Comparison of ENCODE assay signal across 34 cellular contexts in genomic region chr3:71751602-71752001, GRCh38. TPM values are rescaled to one million over a fixed set of nuclear protein-coding genes. Genes with fewer than 3 reads are reported as not detected.
"Had no signal": no experiment of that assay in that cellular context is flagged by ENCODE, and none has a peak within 500 bp of the region (broad histone marks: within the 10 kb centered on the region; RNA-seq: fewer than 3 reads in every experiment).

No MANE protein-coding gene starts in this region.

- ATAC-seq: activated CD4-positive, CD25-positive, alpha-beta regulatory T cell treated with anti-CD3 and anti-CD28 coated beads, Interleukin-2, amount 50 U/mL, for 24 hours; activated naive CD4-positive, alpha-beta T cell treated with anti-CD3 and anti-CD28 coated beads, Interleukin-2, amount 50 U/mL, for 72 hours; activated T-cell treated with anti-CD3 and anti-CD28 coated beads, Interleukin-2, amount 50 U/mL, for 72 hours; body of pancreas; effector memory CD8-positive, alpha-beta T cell; gastroesophageal sphincter; heart right ventricle; T-helper 17 cell had no signal

- H3K9me3 ChIP-seq: body of pancreas, esophagus squamous epithelium, gastroesophageal sphincter, heart right ventricle had no signal

- H3K4me3 ChIP-seq: body of pancreas, esophagus squamous epithelium, gastroesophageal sphincter, heart right ventricle had no signal

- DNase-seq: activated B cell treated with CpG ODN at 0.5 μM for 24 hours; activated CD4-positive, alpha-beta memory T cell treated with anti-CD3 and anti-CD28 coated beads, Interleukin-2, amount 10 ng/mL, durations not matched to agents 7 days and 5 days; activated CD4-positive, alpha-beta T cell treated with anti-CD3 and anti-CD28 coated beads, Interleukin-2, amount 10 ng/mL, durations not matched to agents 7 days and 5 days; activated CD4-positive, alpha-beta T cell treated with anti-CD3 and anti-CD28 coated beads, Interleukin-2, amount 50 U/mL, for 4 hours; activated CD8-positive, alpha-beta memory T cell treated with anti-CD3 and anti-CD28 coated beads, Interleukin-2, amount 50 U/mL, for 48 hours; activated gamma-delta T cell; activated naive CD4-positive, alpha-beta T cell; activated naive CD4-positive, alpha-beta T cell treated with anti-CD3 and anti-CD28 coated beads, Interleukin-2, amount 10 ng/mL, durations not matched to agents 7 days and 5 days; activated T-cell treated with anti-CD3 and anti-CD28 coated beads for 4 hours; activated T-cell treated with anti-CD3 and anti-CD28 coated beads, Interleukin-2, amount 50 U/mL, for 24 hours; activated T-cell treated with anti-CD3 and anti-CD28 coated beads, Interleukin-2, amount 50 U/mL, for 72 hours; amniotic stem cell; anterior cingulate cortex; body of pancreas; caudate nucleus; cortex of kidney; dermis blood vessel endothelial cell; effector CD4-positive, alpha-beta T cell; effector memory CD8-positive, alpha-beta T cell; esophagus squamous epithelium; foreskin melanocyte; heart right ventricle; T-helper 1 cell; T-helper 17 cell; T1000; WERI-Rb-1 had no signal

- H3K27ac Mint-ChIP-seq: activated B cell treated with CpG ODN at 0.5 μM for 24 hours; activated CD4-positive, alpha-beta memory T cell treated with anti-CD3 and anti-CD28 coated beads, Interleukin-2, amount 10 ng/mL, durations not matched to agents 7 days and 5 days; activated CD4-positive, alpha-beta T cell treated with anti-CD3 and anti-CD28 coated beads, Interleukin-2, amount 10 ng/mL, durations not matched to agents 7 days and 5 days; activated naive CD4-positive, alpha-beta T cell treated with anti-CD3 and anti-CD28 coated beads, Interleukin-2, amount 10 ng/mL, durations not matched to agents 7 days and 5 days; activated naive CD4-positive, alpha-beta T cell treated with anti-CD3 and anti-CD28 coated beads, Interleukin-2, amount 50 U/mL, for 72 hours; activated T-cell treated with anti-CD3 and anti-CD28 coated beads, Interleukin-2, amount 50 U/mL, for 24 hours; activated T-cell treated with anti-CD3 and anti-CD28 coated beads, Interleukin-2, amount 50 U/mL, for 72 hours; effector memory CD8-positive, alpha-beta T cell; T-helper 2 cell treated with Interferon-gamma antibody and Interleukin-4, amounts not matched to agents 5 μg/mL and 100 μg/mL, for 36 hours had no signal

- H3K9me3 Mint-ChIP-seq: activated B cell treated with CpG ODN at 0.5 μM for 24 hours; activated CD4-positive, alpha-beta memory T cell treated with anti-CD3 and anti-CD28 coated beads, Interleukin-2, amount 10 ng/mL, durations not matched to agents 7 days and 5 days; activated CD4-positive, alpha-beta T cell treated with anti-CD3 and anti-CD28 coated beads, Interleukin-2, amount 10 ng/mL, durations not matched to agents 7 days and 5 days; activated naive CD4-positive, alpha-beta T cell treated with anti-CD3 and anti-CD28 coated beads, Interleukin-2, amount 10 ng/mL, durations not matched to agents 7 days and 5 days; activated naive CD4-positive, alpha-beta T cell treated with anti-CD3 and anti-CD28 coated beads, Interleukin-2, amount 50 U/mL, for 72 hours; activated T-cell treated with anti-CD3 and anti-CD28 coated beads, Interleukin-2, amount 50 U/mL, for 24 hours; activated T-cell treated with anti-CD3 and anti-CD28 coated beads, Interleukin-2, amount 50 U/mL, for 72 hours; effector memory CD8-positive, alpha-beta T cell; T-helper 2 cell treated with Interferon-gamma antibody and Interleukin-4, amounts not matched to agents 5 μg/mL and 100 μg/mL, for 36 hours had no signal

- H3K4me3 Mint-ChIP-seq: activated B cell treated with CpG ODN at 0.5 μM for 24 hours; activated CD4-positive, alpha-beta T cell treated with anti-CD3 and anti-CD28 coated beads, Interleukin-2, amount 10 ng/mL, durations not matched to agents 7 days and 5 days; activated naive CD4-positive, alpha-beta T cell treated with anti-CD3 and anti-CD28 coated beads, Interleukin-2, amount 10 ng/mL, durations not matched to agents 7 days and 5 days; T-helper 17 cell had no signal

- H3K36me3 ChIP-seq: esophagus squamous epithelium, gastroesophageal sphincter, heart right ventricle, WERI-Rb-1 had no signal

- H3K27ac ChIP-seq: body of pancreas, esophagus squamous epithelium, gastroesophageal sphincter, heart right ventricle, WERI-Rb-1 had no signal

RNA-seq across cellular contexts. Expression of gene GPR27, which starts 2.1 kb away (rescaled TPM):
- total RNA-seq: activated B cell treated with CpG ODN at 0.5 μM for 24 hours, dermis blood vessel endothelial cell, fibroblast of lung, fibroblast of villous mesenchyme, glomerular endothelial cell had no signal

RNA-seq across cellular contexts. Expression of gene PROK2, which starts 33.3 kb away (rescaled TPM):
- total RNA-seq: activated B cell treated with CpG ODN at 0.5 μM for 24 hours; activated naive CD4-positive, alpha-beta T cell treated with anti-CD3 and anti-CD28 coated beads, Interleukin-2, amount 50 U/mL, for 72 hours; body of pancreas; chondrocyte; dermis blood vessel endothelial cell; fibroblast of lung; fibroblast of villous mesenchyme; glomerular endothelial cell had no signal
